8 cellular contexts compared by ENCODE assay signal in the genomic region with DNA sequence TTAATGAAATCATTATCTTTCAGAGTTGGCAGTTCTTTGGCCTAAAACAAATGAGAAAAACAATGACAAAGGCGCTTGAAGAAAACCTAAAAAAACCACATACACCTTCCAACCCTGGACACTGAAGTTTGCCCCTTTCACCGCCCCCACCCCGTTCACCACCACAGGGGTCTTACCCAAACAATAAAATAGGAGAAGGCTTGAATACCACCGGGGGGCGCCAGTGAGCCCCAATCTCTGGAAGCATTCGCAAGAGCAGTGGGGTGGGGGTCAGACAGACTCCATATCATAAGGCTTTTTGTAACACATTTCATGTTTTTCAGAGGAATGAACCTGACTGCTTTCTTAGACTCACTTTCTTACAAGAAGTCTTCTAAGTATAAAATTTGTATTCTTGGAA.
DNase-seq lines count a peak whose midpoint lies in the region; ATAC-seq, FAIRE-seq and TF ChIP-seq lines count a peak whose summit lies in the region.

No MANE protein-coding gene starts in this region.

- FAIRE-seq in frontal cortex (lab: Jason Lieb, UNC): no peak

- WGBS in smooth muscle cell (ENCODE audit: low lambda C conversion rate): 60% methylated on average over 6 of the region's 6 CpGs

- no peak overlapping the region for H2AFZ ChIP-seq in smooth muscle cell (ENCODE audit: low read depth)

- no peaks in the 10 kb centered on the region for H4K20me1 ChIP-seq in smooth muscle cell (ENCODE audit: low read depth)

- peaks cover 4% of the 10 kb centered on the region for H3F3A ChIP-seq in smooth muscle cell (ENCODE audit: low read depth)

- peak; percentile 36 for DNase-seq in GM03348 (ENCODE audit: low spot score)
- DNase-seq in NCI-H69 (lab: John Stamatoyannopoulos, UW): peak; percentile 46
- peak; percentile 75 to 77 for DNase-seq in activated T-cell treated with anti-CD3 and anti-CD28 coated beads, Interleukin-2, amount 50 U/mL, for 48 hours
- DNase-seq in foreskin keratinocyte: no peak
- no peak for DNase-seq in smooth muscle cell (lab: John Stamatoyannopoulos, UW; ENCODE audit: unreplicated experiment)
- no peak for DNase-seq in frontal cortex (ENCODE audit: low spot score in 2 of 2)
- DNase-seq in SKM-1 (lab: John Stamatoyannopoulos, UW; ENCODE audit: unreplicated experiment): no peak

- H3K9ac ChIP-seq in smooth muscle cell (ENCODE audit: low read depth): no peak overlapping the region

- TF ChIP-seq CTCF in foreskin keratinocyte (conservative IDR thresholded peaks at IDR 0.05): peak; percentile 60
- peak; percentile 68 for TF ChIP-seq CTCF in smooth muscle cell (IDR thresholded peaks at IDR 0.05; ENCODE audit: borderline replicate concordance, insufficient read depth, poor library complexity, severe bottlenecking)

- no peaks in the 10 kb centered on the region for H3K36me3 ChIP-seq in smooth muscle cell (ENCODE audit: low read depth)

- H3K79me2 ChIP-seq in smooth muscle cell (ENCODE audit: low read depth): no peaks in the 10 kb centered on the region

- H3K27me3 ChIP-seq in foreskin keratinocyte (no peaks in the 10 kb centered on the region), smooth muscle cell (ENCODE audit: low read depth) (no peaks in the 10 kb centered on the region)

- no peaks in the 10 kb centered on the region for H3K9me3 ChIP-seq in smooth muscle cell (replicated peaks; ENCODE audit: low read depth)

- no peak overlapping the region for H3K4me3 ChIP-seq in smooth muscle cell

- H3K4me1 ChIP-seq in foreskin keratinocyte (no peaks in the 10 kb centered on the region), smooth muscle cell (ENCODE audit: low read depth) (peaks cover 24% of the 10 kb centered on the region)

- H3K27ac ChIP-seq in foreskin keratinocyte (no peak overlapping the region), smooth muscle cell (ENCODE audit: low read depth) (no peak overlapping the region)

- H3K4me2 ChIP-seq in smooth muscle cell: no peak overlapping the region

- ATAC-seq in foreskin keratinocyte: no peak
- ATAC-seq in HG02588 (IDR thresholded peaks at IDR 0.05; ENCODE audit: unreplicated experiment): no peak

Comparison
In these comparisons a context has a peak if more than half of its experiments do, and no peak if none do; other contexts are left out.
1. DNase-seq: peak in GM03348 (single experiment), NCI-H69 (single experiment) and activated T-cell treated with anti-CD3 and anti-CD28 coated beads, Interleukin-2, amount 50 U/mL, for 48 hours (2 of 2); none in foreskin keratinocyte (0 of 2), smooth muscle cell (single experiment), frontal cortex (0 of 2) and SKM-1 (single experiment).